ENCODE assay signal across 3 cellular contexts in the genomic region with DNA sequence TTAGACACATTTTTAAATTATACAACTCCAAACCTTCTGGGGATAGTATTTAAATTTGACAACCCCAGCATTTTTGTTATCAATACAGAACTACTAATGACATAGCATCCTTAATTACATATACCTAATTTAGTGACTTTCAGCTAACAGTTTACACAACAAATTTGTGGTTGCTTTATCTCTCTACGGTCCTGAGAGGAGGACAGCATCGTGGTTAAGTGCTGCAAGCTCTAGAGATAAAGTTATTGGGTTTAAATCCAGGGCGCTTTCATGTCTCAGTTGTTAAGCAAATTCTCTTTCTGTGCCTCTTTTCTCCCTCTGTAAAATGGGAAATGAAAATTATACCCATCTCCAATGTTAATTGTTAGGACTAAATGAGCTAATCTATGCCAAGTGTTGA.
TF ChIP-seq lines count a peak whose summit lies in the region.

No MANE protein-coding gene starts in this region.

TF ChIP-seq in SK-N-SH, 30 proteins besides CTCF, POLR2A, EP300 and RAD21 (continued from another document):
- TF ChIP-seq, protein P1, sequence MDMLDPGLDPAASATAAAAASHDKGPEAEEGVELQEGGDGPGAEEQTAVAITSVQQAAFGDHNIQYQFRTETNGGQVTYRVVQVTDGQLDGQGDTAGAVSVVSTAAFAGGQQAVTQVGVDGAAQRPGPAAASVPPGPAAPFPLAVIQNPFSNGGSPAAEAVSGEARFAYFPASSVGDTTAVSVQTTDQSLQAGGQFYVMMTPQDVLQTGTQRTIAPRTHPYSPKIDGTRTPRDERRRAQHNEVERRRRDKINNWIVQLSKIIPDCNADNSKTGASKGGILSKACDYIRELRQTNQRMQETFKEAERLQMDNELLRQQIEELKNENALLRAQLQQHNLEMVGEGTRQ (IDR thresholded peaks at IDR 0.05; ENCODE audit: borderline replicate concordance, low read depth, low read length): no peak
- no peak for TF ChIP-seq SIN3A (IDR thresholded peaks at IDR 0.05; ENCODE audit: borderline replicate concordance, low read depth, low read length)
- TF ChIP-seq RCOR1 (IDR thresholded peaks at IDR 0.05; ENCODE audit: low read length): no peak
- TF ChIP-seq, protein P2, sequence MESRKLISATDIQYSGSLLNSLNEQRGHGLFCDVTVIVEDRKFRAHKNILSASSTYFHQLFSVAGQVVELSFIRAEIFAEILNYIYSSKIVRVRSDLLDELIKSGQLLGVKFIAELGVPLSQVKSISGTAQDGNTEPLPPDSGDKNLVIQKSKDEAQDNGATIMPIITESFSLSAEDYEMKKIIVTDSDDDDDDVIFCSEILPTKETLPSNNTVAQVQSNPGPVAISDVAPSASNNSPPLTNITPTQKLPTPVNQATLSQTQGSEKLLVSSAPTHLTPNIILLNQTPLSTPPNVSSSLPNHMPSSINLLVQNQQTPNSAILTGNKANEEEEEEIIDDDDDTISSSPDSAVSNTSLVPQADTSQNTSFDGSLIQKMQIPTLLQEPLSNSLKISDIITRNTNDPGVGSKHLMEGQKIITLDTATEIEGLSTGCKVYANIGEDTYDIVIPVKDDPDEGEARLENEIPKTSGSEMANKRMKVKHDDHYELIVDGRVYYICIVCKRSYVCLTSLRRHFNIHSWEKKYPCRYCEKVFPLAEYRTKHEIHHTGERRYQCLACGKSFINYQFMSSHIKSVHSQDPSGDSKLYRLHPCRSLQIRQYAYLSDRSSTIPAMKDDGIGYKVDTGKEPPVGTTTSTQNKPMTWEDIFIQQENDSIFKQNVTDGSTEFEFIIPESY (IDR thresholded peaks at IDR 0.05; ENCODE audit: borderline replicate concordance, low read depth): no peak
- TF ChIP-seq JUND (IDR thresholded peaks at IDR 0.05): no peak
- no peak for TF ChIP-seq TCF12 (IDR thresholded peaks at IDR 0.05)
- TF ChIP-seq, protein P3, sequence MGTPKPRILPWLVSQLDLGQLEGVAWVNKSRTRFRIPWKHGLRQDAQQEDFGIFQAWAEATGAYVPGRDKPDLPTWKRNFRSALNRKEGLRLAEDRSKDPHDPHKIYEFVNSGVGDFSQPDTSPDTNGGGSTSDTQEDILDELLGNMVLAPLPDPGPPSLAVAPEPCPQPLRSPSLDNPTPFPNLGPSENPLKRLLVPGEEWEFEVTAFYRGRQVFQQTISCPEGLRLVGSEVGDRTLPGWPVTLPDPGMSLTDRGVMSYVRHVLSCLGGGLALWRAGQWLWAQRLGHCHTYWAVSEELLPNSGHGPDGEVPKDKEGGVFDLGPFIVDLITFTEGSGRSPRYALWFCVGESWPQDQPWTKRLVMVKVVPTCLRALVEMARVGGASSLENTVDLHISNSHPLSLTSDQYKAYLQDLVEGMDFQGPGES (IDR thresholded peaks at IDR 0.05; ENCODE audit: low read depth, low read length): no peak
- TF ChIP-seq NFIC (IDR thresholded peaks at IDR 0.05; ENCODE audit: borderline replicate concordance): no peak
- TF ChIP-seq FOXJ3 (CRISPR knock-in tag; IDR thresholded peaks at IDR 0.05): no peak
- no peak for TF ChIP-seq RFX5 (IDR thresholded peaks at IDR 0.05; ENCODE audit: low read length)

TF ChIP-seq in SK-N-SH treated with all-trans-retinoic acid at 6 μM for 48 hours, 23 proteins besides CTCF, POLR2A, EP300 and RAD21 (continued from another document and continues in another):
- TF ChIP-seq, protein P4, sequence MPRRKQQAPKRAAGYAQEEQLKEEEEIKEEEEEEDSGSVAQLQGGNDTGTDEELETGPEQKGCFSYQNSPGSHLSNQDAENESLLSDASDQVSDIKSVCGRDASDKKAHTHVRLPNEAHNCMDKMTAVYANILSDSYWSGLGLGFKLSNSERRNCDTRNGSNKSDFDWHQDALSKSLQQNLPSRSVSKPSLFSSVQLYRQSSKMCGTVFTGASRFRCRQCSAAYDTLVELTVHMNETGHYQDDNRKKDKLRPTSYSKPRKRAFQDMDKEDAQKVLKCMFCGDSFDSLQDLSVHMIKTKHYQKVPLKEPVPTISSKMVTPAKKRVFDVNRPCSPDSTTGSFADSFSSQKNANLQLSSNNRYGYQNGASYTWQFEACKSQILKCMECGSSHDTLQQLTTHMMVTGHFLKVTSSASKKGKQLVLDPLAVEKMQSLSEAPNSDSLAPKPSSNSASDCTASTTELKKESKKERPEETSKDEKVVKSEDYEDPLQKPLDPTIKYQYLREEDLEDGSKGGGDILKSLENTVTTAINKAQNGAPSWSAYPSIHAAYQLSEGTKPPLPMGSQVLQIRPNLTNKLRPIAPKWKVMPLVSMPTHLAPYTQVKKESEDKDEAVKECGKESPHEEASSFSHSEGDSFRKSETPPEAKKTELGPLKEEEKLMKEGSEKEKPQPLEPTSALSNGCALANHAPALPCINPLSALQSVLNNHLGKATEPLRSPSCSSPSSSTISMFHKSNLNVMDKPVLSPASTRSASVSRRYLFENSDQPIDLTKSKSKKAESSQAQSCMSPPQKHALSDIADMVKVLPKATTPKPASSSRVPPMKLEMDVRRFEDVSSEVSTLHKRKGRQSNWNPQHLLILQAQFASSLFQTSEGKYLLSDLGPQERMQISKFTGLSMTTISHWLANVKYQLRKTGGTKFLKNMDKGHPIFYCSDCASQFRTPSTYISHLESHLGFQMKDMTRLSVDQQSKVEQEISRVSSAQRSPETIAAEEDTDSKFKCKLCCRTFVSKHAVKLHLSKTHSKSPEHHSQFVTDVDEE (CRISPR knock-in tag; IDR thresholded peaks at IDR 0.05): no peak
- TF ChIP-seq TOX (CRISPR knock-in tag; IDR thresholded peaks at IDR 0.05; ENCODE audit: borderline replicate concordance) (no peak), PPARA (CRISPR knock-in tag; IDR thresholded peaks at IDR 0.05; ENCODE audit: borderline replicate concordance) (no peak), ZC3H10 (CRISPR knock-in tag; IDR thresholded peaks at IDR 0.05) (no peak), ISL1 (CRISPR knock-in tag; IDR thresholded peaks at IDR 0.05) (no peak), BACH2 (CRISPR knock-in tag; IDR thresholded peaks at IDR 0.05; ENCODE audit: borderline replicate concordance) (no peak), RARB (CRISPR knock-in tag; IDR thresholded peaks at IDR 0.05) (no peak), ZNF8 (CRISPR knock-in tag; IDR thresholded peaks at IDR 0.05) (no peak), ARNTL (CRISPR knock-in tag; IDR thresholded peaks at IDR 0.05; ENCODE audit: borderline replicate concordance, low read depth) (no peak), GLIS3 (CRISPR knock-in tag; IDR thresholded peaks at IDR 0.05) (no peak), ZNF565 (CRISPR knock-in tag; conservative IDR thresholded peaks at IDR 0.05; ENCODE audit: low read depth) (no peak), ZNF70 (CRISPR knock-in tag; IDR thresholded peaks at IDR 0.05) (no peak), ESRRG (CRISPR knock-in tag; IDR thresholded peaks at IDR 0.05) (no peak), ZFP3 (CRISPR knock-in tag; IDR thresholded peaks at IDR 0.05) (no peak)
- TF ChIP-seq, protein P5, sequence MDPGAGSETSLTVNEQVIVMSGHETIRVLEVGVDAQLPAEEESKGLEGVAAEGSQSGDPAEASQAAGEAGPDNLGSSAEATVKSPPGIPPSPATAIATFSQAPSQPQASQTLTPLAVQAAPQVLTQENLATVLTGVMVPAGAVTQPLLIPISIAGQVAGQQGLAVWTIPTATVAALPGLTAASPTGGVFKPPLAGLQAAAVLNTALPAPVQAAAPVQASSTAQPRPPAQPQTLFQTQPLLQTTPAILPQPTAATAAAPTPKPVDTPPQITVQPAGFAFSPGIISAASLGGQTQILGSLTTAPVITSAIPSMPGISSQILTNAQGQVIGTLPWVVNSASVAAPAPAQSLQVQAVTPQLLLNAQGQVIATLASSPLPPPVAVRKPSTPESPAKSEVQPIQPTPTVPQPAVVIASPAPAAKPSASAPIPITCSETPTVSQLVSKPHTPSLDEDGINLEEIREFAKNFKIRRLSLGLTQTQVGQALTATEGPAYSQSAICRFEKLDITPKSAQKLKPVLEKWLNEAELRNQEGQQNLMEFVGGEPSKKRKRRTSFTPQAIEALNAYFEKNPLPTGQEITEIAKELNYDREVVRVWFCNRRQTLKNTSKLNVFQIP (CRISPR knock-in tag; IDR thresholded peaks at IDR 0.05; ENCODE audit: borderline replicate concordance, low read depth): no peak
- TF ChIP-seq, protein P6, sequence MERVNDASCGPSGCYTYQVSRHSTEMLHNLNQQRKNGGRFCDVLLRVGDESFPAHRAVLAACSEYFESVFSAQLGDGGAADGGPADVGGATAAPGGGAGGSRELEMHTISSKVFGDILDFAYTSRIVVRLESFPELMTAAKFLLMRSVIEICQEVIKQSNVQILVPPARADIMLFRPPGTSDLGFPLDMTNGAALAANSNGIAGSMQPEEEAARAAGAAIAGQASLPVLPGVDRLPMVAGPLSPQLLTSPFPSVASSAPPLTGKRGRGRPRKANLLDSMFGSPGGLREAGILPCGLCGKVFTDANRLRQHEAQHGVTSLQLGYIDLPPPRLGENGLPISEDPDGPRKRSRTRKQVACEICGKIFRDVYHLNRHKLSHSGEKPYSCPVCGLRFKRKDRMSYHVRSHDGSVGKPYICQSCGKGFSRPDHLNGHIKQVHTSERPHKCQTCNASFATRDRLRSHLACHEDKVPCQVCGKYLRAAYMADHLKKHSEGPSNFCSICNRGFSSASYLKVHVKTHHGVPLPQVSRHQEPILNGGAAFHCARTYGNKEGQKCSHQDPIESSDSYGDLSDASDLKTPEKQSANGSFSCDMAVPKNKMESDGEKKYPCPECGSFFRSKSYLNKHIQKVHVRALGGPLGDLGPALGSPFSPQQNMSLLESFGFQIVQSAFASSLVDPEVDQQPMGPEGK (CRISPR knock-in tag; IDR thresholded peaks at IDR 0.05; ENCODE audit: borderline replicate concordance): no peak

TF ChIP-seq in K562, 482 proteins besides CTCF, POLR2A, EP300 and RAD21 (continued from another document and continues in another):
- TF ChIP-seq, protein P7, sequence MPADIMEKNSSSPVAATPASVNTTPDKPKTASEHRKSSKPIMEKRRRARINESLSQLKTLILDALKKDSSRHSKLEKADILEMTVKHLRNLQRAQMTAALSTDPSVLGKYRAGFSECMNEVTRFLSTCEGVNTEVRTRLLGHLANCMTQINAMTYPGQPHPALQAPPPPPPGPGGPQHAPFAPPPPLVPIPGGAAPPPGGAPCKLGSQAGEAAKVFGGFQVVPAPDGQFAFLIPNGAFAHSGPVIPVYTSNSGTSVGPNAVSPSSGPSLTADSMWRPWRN (IDR thresholded peaks at IDR 0.05; ENCODE audit: low read depth): peak; percentile 59; the same call in 1 of the 2 replicates
- TF ChIP-seq, protein P8, sequence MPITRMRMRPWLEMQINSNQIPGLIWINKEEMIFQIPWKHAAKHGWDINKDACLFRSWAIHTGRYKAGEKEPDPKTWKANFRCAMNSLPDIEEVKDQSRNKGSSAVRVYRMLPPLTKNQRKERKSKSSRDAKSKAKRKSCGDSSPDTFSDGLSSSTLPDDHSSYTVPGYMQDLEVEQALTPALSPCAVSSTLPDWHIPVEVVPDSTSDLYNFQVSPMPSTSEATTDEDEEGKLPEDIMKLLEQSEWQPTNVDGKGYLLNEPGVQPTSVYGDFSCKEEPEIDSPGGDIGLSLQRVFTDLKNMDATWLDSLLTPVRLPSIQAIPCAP (CRISPR knock-in tag; IDR thresholded peaks at IDR 0.05; ENCODE audit: borderline replicate concordance): no peak
- TF ChIP-seq RBM39 (optimal IDR thresholded peaks at IDR 0.05; ENCODE audit: low read depth, low read length): no peak
- no peak for TF ChIP-seq NFYB (IDR thresholded peaks at IDR 0.05; ENCODE audit: extremely low read depth, insufficient read length)
- no peak for TF ChIP-seq RBM14 (IDR thresholded peaks at IDR 0.05; ENCODE audit: borderline replicate concordance, insufficient read depth, low read depth, low read length)
- TF ChIP-seq TAF1 (IDR thresholded peaks at IDR 0.05; ENCODE audit: control insufficient read depth, extremely low read depth, insufficient read depth, low read length, severe bottlenecking): no peak
- no peak for TF ChIP-seq PHF20 (IDR thresholded peaks at IDR 0.05; ENCODE audit: partially characterized antibody)
- TF ChIP-seq RFX1 (IDR thresholded peaks at IDR 0.05): no peak
- no peak for TF ChIP-seq ELF4 (CRISPR knock-in tag; IDR thresholded peaks at IDR 0.05)
- TF ChIP-seq, protein P9, sequence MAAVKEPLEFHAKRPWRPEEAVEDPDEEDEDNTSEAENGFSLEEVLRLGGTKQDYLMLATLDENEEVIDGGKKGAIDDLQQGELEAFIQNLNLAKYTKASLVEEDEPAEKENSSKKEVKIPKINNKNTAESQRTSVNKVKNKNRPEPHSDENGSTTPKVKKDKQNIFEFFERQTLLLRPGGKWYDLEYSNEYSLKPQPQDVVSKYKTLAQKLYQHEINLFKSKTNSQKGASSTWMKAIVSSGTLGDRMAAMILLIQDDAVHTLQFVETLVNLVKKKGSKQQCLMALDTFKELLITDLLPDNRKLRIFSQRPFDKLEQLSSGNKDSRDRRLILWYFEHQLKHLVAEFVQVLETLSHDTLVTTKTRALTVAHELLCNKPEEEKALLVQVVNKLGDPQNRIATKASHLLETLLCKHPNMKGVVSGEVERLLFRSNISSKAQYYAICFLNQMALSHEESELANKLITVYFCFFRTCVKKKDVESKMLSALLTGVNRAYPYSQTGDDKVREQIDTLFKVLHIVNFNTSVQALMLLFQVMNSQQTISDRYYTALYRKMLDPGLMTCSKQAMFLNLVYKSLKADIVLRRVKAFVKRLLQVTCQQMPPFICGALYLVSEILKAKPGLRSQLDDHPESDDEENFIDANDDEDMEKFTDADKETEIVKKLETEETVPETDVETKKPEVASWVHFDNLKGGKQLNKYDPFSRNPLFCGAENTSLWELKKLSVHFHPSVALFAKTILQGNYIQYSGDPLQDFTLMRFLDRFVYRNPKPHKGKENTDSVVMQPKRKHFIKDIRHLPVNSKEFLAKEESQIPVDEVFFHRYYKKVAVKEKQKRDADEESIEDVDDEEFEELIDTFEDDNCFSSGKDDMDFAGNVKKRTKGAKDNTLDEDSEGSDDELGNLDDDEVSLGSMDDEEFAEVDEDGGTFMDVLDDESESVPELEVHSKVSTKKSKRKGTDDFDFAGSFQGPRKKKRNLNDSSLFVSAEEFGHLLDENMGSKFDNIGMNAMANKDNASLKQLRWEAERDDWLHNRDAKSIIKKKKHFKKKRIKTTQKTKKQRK (IDR thresholded peaks at IDR 0.05; ENCODE audit: borderline replicate concordance, low read depth, low read length): no peak
- TF ChIP-seq, protein P10, sequence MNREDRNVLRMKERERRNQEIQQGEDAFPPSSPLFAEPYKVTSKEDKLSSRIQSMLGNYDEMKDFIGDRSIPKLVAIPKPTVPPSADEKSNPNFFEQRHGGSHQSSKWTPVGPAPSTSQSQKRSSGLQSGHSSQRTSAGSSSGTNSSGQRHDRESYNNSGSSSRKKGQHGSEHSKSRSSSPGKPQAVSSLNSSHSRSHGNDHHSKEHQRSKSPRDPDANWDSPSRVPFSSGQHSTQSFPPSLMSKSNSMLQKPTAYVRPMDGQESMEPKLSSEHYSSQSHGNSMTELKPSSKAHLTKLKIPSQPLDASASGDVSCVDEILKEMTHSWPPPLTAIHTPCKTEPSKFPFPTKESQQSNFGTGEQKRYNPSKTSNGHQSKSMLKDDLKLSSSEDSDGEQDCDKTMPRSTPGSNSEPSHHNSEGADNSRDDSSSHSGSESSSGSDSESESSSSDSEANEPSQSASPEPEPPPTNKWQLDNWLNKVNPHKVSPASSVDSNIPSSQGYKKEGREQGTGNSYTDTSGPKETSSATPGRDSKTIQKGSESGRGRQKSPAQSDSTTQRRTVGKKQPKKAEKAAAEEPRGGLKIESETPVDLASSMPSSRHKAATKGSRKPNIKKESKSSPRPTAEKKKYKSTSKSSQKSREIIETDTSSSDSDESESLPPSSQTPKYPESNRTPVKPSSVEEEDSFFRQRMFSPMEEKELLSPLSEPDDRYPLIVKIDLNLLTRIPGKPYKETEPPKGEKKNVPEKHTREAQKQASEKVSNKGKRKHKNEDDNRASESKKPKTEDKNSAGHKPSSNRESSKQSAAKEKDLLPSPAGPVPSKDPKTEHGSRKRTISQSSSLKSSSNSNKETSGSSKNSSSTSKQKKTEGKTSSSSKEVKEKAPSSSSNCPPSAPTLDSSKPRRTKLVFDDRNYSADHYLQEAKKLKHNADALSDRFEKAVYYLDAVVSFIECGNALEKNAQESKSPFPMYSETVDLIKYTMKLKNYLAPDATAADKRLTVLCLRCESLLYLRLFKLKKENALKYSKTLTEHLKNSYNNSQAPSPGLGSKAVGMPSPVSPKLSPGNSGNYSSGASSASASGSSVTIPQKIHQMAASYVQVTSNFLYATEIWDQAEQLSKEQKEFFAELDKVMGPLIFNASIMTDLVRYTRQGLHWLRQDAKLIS (CRISPR knock-in tag; IDR thresholded peaks at IDR 0.05): no peak
- TF ChIP-seq PTBP1 (IDR thresholded peaks at IDR 0.05; ENCODE audit: low read depth, low read length): no peak
- TF ChIP-seq CEBPG (CRISPR knock-in tag; IDR thresholded peaks at IDR 0.05): no peak
- 0 out of 4 replicates have a peak, but pooled peaks of 1 of the 2 experiments have one; percentile 30 for TF ChIP-seq CEBPG (tag; conservative IDR thresholded peaks at IDR 0.05 in 1 of 2, IDR thresholded peaks at IDR 0.05 in 1 of 2)
- no peak for TF ChIP-seq CBFB (CRISPR knock-in tag; IDR thresholded peaks at IDR 0.05)
